Comparison of ENCODE assay signal across 13 cellular contexts in genomic region chr3:123498761-123499160, GRCh38. TPM values are rescaled to one million over a fixed set of nuclear protein-coding genes. Genes with fewer than 3 reads are reported as not detected.
DNase-seq lines count a peak whose midpoint lies in the region; ATAC-seq lines count a peak whose summit lies in the region.
"Had no signal": no experiment of that assay in that cellular context is flagged by ENCODE, and none has a peak within 500 bp of the region (broad histone marks: within the 10 kb centered on the region; RNA-seq: fewer than 3 reads in every experiment).

No MANE protein-coding gene starts in this region.

- ATAC-seq in activated T-helper 17 cell treated with anti-CD3 and anti-CD28 coated beads, Interleukin-2, amount 50 U/mL, for 72 hours (replicated peaks), result no peak
- no peak for ATAC-seq in HG03280 (IDR thresholded peaks at IDR 0.05; ENCODE audit: unreplicated experiment)
- ATAC-seq in HG03175 (IDR thresholded peaks at IDR 0.05; ENCODE audit: unreplicated experiment), result no peak

- no peaks in the 10 kb centered on the region for H3K9me2 ChIP-seq in GM23248 (ENCODE audit: insufficient read depth)

- H3K4me2 ChIP-seq in GM23248 (ENCODE audit: unreplicated experiment), result peak overlapping the region; percentile 27
- H3K4me2 ChIP-seq: BLaER1 treated with 17β-estradiol and CSF1 and Interleukin-3, amounts not matched to agents 10 nM and 100 nM had no signal

- H3K9me3 ChIP-seq in GM23248 (ENCODE audit: low read depth) (no peaks in the 10 kb centered on the region), stomach smooth muscle (ENCODE audit: control insufficient read depth in 2 of 2, low read length in 2 of 2) (no peaks in the 10 kb centered on the region)
- H3K9me3 ChIP-seq: BLaER1 treated with 17β-estradiol and CSF1 and Interleukin-3, amounts not matched to agents 10 nM and 100 nM had no signal

- no peaks in the 10 kb centered on the region for H3K9me3 Mint-ChIP-seq in activated T-helper 17 cell treated with anti-CD3 and anti-CD28 coated beads, Interleukin-2, amount 50 U/mL, for 72 hours
- H3K9me3 Mint-ChIP-seq: CD4-positive, CD25-positive, alpha-beta regulatory T cell had no signal

- DNase-seq in GM23248 (no peak), NCI-H2171 treated with DMSO at 0.1 percent for 48 hours (lab: John Stamatoyannopoulos, UW) (peak; percentile 90), cerebellar nuclear complex (lab: John Stamatoyannopoulos, UW) (peak; percentile 9 to 17)
- DNase-seq: ACHN; CD4-positive, CD25-positive, alpha-beta regulatory T cell; DND-41; GF-D8; KBM-7 had no signal

- H3K27me3 Mint-ChIP-seq in activated T-helper 17 cell treated with anti-CD3 and anti-CD28 coated beads, Interleukin-2, amount 50 U/mL, for 72 hours, result no peaks in the 10 kb centered on the region
- H3K27me3 Mint-ChIP-seq: CD4-positive, CD25-positive, alpha-beta regulatory T cell had no signal

- no peaks in the 10 kb centered on the region for H3K27me3 ChIP-seq in GM23248 (replicated peaks; ENCODE audit: insufficient read depth)
- no peaks in the 10 kb centered on the region for H3K27me3 ChIP-seq in stomach smooth muscle (ENCODE audit: control insufficient read depth in 1 of 2, insufficient read depth in 2 of 2, low read length in 2 of 2)
- H3K27me3 ChIP-seq: BLaER1 treated with 17β-estradiol and CSF1 and Interleukin-3, amounts not matched to agents 10 nM and 100 nM had no signal

- in situ Hi-C loops in GM23248 (cut with MboI), result no loop called here

- H3K27ac ChIP-seq in GM23248 (peak overlapping the region; percentile 44; the same call in 1 of the 2 replicates), stomach smooth muscle (ENCODE audit: low read length) (peak overlapping the region; percentile 67)
- H3K27ac ChIP-seq: BLaER1 treated with 17β-estradiol and CSF1 and Interleukin-3, amounts not matched to agents 10 nM and 100 nM had no signal

- H3K4me3 ChIP-seq in GM23248 (no peak overlapping the region), stomach smooth muscle (ENCODE audit: low read length in 2 of 2) (no peak overlapping the region)
- H3K4me3 ChIP-seq: BLaER1 treated with 17β-estradiol and CSF1 and Interleukin-3, amounts not matched to agents 10 nM and 100 nM had no signal

- H2AFZ ChIP-seq in GM23248, result no peak overlapping the region

- H3K4me1 ChIP-seq in GM23248 (ENCODE audit: insufficient read depth), result peaks cover 13% of the 10 kb centered on the region
- peaks cover 28% of the 10 kb centered on the region for H3K4me1 ChIP-seq in stomach smooth muscle (ENCODE audit: control insufficient read depth, insufficient read depth, low read length)
- H3K4me1 ChIP-seq: BLaER1 treated with 17β-estradiol and CSF1 and Interleukin-3, amounts not matched to agents 10 nM and 100 nM had no signal

- peaks cover 13% of the 10 kb centered on the region for H3K36me3 ChIP-seq in GM23248 (ENCODE audit: low read depth)
- H3K36me3 ChIP-seq in stomach smooth muscle (ENCODE audit: control insufficient read depth in 2 of 2, insufficient read depth in 2 of 2, low read length in 2 of 2), result peaks cover 0 to 6% of the 10 kb centered on the region in 2 donors

- no peak overlapping the region for H3K27ac Mint-ChIP-seq in activated T-helper 17 cell treated with anti-CD3 and anti-CD28 coated beads, Interleukin-2, amount 50 U/mL, for 72 hours
- H3K27ac Mint-ChIP-seq: CD4-positive, CD25-positive, alpha-beta regulatory T cell had no signal

- H3K9ac ChIP-seq in GM23248 (no peak overlapping the region), stomach smooth muscle (ENCODE audit: low read length in 2 of 2) (no peak overlapping the region)
- H3K9ac ChIP-seq: BLaER1 treated with 17β-estradiol and CSF1 and Interleukin-3, amounts not matched to agents 10 nM and 100 nM had no signal

- H3K36me3 Mint-ChIP-seq in activated T-helper 17 cell treated with anti-CD3 and anti-CD28 coated beads, Interleukin-2, amount 50 U/mL, for 72 hours (ENCODE audit: low read depth), result peaks cover 81% of the 10 kb centered on the region

- no peak overlapping the region for H3K4me3 Mint-ChIP-seq in activated T-helper 17 cell treated with anti-CD3 and anti-CD28 coated beads, Interleukin-2, amount 50 U/mL, for 72 hours
- H3K4me3 Mint-ChIP-seq: CD4-positive, CD25-positive, alpha-beta regulatory T cell had no signal

- 98 to 100% methylated on average over 3 of the region's 3 CpGs for WGBS in GM23248 (ENCODE audit: low coverage in 1 of 2, low lambda C conversion rate in 2 of 2, missing lambda C conversion rate in 2 of 2), 2 experiments

- H3K79me2 ChIP-seq in GM23248 (ENCODE audit: insufficient read depth), result no peaks in the 10 kb centered on the region

- H3K4me1 Mint-ChIP-seq in activated T-helper 17 cell treated with anti-CD3 and anti-CD28 coated beads, Interleukin-2, amount 50 U/mL, for 72 hours, result no peaks in the 10 kb centered on the region

- H3F3A ChIP-seq in GM23248 (ENCODE audit: insufficient read depth), result peaks cover 13% of the 10 kb centered on the region

- no peaks in the 10 kb centered on the region for H4K20me1 ChIP-seq in GM23248 (ENCODE audit: insufficient read depth)

RNA-seq across cellular contexts. Expression of gene ADCY5, which starts 49.9 kb away (rescaled TPM):
- total RNA-seq in GM23248 (2014; rRNA removed; shearing (Covaris generic)), result 0.38 and 1.2 TPM in 2 replicates
- polyA plus RNA-seq in GM23248 (2016; fragmentation: Nextera tagmentation; extraction: Ambion mirVana), result 0.09 TPM in 2 replicates
- not detected for total RNA-seq in activated T-helper 17 cell treated with anti-CD3 and anti-CD28 coated beads, Interleukin-2, amount 50 U/mL, for 72 hours
- total RNA-seq: CD4-positive, CD25-positive, alpha-beta regulatory T cell had no signal
